Comparison of ENCODE assay signal across 13 cellular contexts in genomic region chr22:28139993-28140392, GRCh38.
DNase-seq lines count a peak whose midpoint lies in the region; ATAC-seq and TF ChIP-seq lines count a peak whose summit lies in the region.
"Had no signal": no experiment of that assay in that cellular context is flagged by ENCODE, and none has a peak within 500 bp of the region (broad histone marks: within the 10 kb centered on the region; RNA-seq: fewer than 3 reads in every experiment).

No MANE protein-coding gene starts in this region.

- no peaks in the 10 kb centered on the region for H3K9me3 Mint-ChIP-seq in stimulated activated effector memory CD8-positive, alpha-beta T cell treated with anti-CD3 and anti-CD28 coated beads, Interleukin-12 subunit alpha, Interleukin-12 subunit beta, amount 100 ng/mL, for 72 hours

- H3K27me3 ChIP-seq in dorsolateral prefrontal cortex: no peaks in the 10 kb centered on the region

- no peak for TF ChIP-seq CTCF in dorsolateral prefrontal cortex (IDR thresholded peaks at IDR 0.05 in 54 of 56, conservative IDR thresholded peaks at IDR 0.05 in 2 of 56; ENCODE audit: low read depth in 1 of 56, partially characterized antibody in 56 of 56)

- H3K4me3 Mint-ChIP-seq in stimulated activated effector memory CD8-positive, alpha-beta T cell treated with anti-CD3 and anti-CD28 coated beads, Interleukin-12 subunit alpha, Interleukin-12 subunit beta, amount 100 ng/mL, for 72 hours: no peak overlapping the region
- H3K4me3 Mint-ChIP-seq: activated CD8-positive, alpha-beta memory T cell treated with anti-CD3 and anti-CD28 coated beads, Interleukin-2, amount 10 ng/mL, durations not matched to agents 7 days and 5 days; activated naive CD8-positive, alpha-beta T cell had no signal

- H3K4me1 Mint-ChIP-seq in stimulated activated effector memory CD8-positive, alpha-beta T cell treated with anti-CD3 and anti-CD28 coated beads, Interleukin-12 subunit alpha, Interleukin-12 subunit beta, amount 100 ng/mL, for 72 hours: no peaks in the 10 kb centered on the region
- H3K4me1 Mint-ChIP-seq: activated CD8-positive, alpha-beta memory T cell treated with anti-CD3 and anti-CD28 coated beads, Interleukin-2, amount 10 ng/mL, durations not matched to agents 7 days and 5 days had no signal

- no peak overlapping the region for H3K4me3 ChIP-seq in dorsolateral prefrontal cortex
- H3K4me3 ChIP-seq: PC-9 had no signal

- H3K27ac Mint-ChIP-seq in stimulated activated effector memory CD8-positive, alpha-beta T cell treated with anti-CD3 and anti-CD28 coated beads, Interleukin-12 subunit alpha, Interleukin-12 subunit beta, amount 100 ng/mL, for 72 hours: no peak overlapping the region
- H3K27ac Mint-ChIP-seq: activated CD8-positive, alpha-beta memory T cell treated with anti-CD3 and anti-CD28 coated beads, Interleukin-2, amount 10 ng/mL, durations not matched to agents 7 days and 5 days; activated naive CD8-positive, alpha-beta T cell had no signal

- ATAC-seq in stimulated activated effector memory CD8-positive, alpha-beta T cell treated with anti-CD3 and anti-CD28 coated beads, Interleukin-12 subunit alpha, Interleukin-12 subunit beta, amount 100 ng/mL, for 72 hours: peak; percentile 19
- ATAC-seq in GM19324 (IDR thresholded peaks at IDR 0.05; ENCODE audit: low FRiP score, unreplicated experiment): no peak
- ATAC-seq: activated CD8-positive, alpha-beta memory T cell treated with anti-CD3 and anti-CD28 coated beads, Interleukin-2, amount 10 ng/mL, durations not matched to agents 7 days and 5 days had no signal

- H3K27ac ChIP-seq in dorsolateral prefrontal cortex: no peak overlapping the region
- H3K27ac ChIP-seq: PC-9 had no signal

- intact Hi-C loops in dorsolateral prefrontal cortex (cut with DNase I): no loop called here

- H3K36me3 Mint-ChIP-seq in stimulated activated effector memory CD8-positive, alpha-beta T cell treated with anti-CD3 and anti-CD28 coated beads, Interleukin-12 subunit alpha, Interleukin-12 subunit beta, amount 100 ng/mL, for 72 hours: no peaks in the 10 kb centered on the region
- H3K36me3 Mint-ChIP-seq: activated CD8-positive, alpha-beta memory T cell treated with anti-CD3 and anti-CD28 coated beads, Interleukin-2, amount 10 ng/mL, durations not matched to agents 7 days and 5 days had no signal

- DNase-seq in HCEC 1CT (peak; percentile 92), amniotic stem cell (lab: John Stamatoyannopoulos, UW) (peak; percentile 71), hepatic stellate cell (ENCODE audit: low spot score) (peak; percentile 52), ureter (ENCODE audit: low spot score) (no peak), dorsolateral prefrontal cortex (no peak)
- DNase-seq in stimulated activated effector memory CD8-positive, alpha-beta T cell treated with anti-CD3 and anti-CD28 coated beads, Interleukin-12 subunit alpha, Interleukin-12 subunit beta, amount 100 ng/mL, for 72 hours (ENCODE audit: low spot score in 2 of 2): no peak
- no peak for DNase-seq in NK-92 treated with Interleukin-12 subunit alpha and Interleukin-12 subunit beta, amount 100 ng/mL, for 24 hours (lab: John Stamatoyannopoulos, UW)
- DNase-seq: activated CD8-positive, alpha-beta memory T cell treated with anti-CD3 and anti-CD28 coated beads, Interleukin-2, amount 10 ng/mL, durations not matched to agents 7 days and 5 days; DMS53; stimulated activated naive CD4-positive, alpha-beta T cell treated with Interleukin-2 at 50 U/mL for 16 hours had no signal

Comparison
In these comparisons a context has a peak if more than half of its experiments do, and no peak if none do; other contexts are left out.
1. DNase-seq: peak in HCEC 1CT (single experiment), amniotic stem cell (single experiment) and hepatic stellate cell (single experiment); none in stimulated activated effector memory CD8-positive, alpha-beta T cell treated with anti-CD3 and anti-CD28 coated beads, Interleukin-12 subunit alpha, Interleukin-12 subunit beta, amount 100 ng/mL, for 72 hours (0 of 2), ureter (single experiment), dorsolateral prefrontal cortex (0 of 10) and NK-92 treated with Interleukin-12 subunit alpha and Interleukin-12 subunit beta, amount 100 ng/mL, for 24 hours (single experiment).